1 cellular context compared by ENCODE assay signal in genomic region chr17:79852748-79853147, GRCh38.
TF ChIP-seq lines count a peak whose summit lies in the region.

No MANE protein-coding gene starts in this region.

TF ChIP-seq in A549, 52 proteins besides CTCF, POLR2A, EP300 and RAD21 (continued from another document):
- TF ChIP-seq HMGXB4 (CRISPR knock-in tag; IDR thresholded peaks at IDR 0.05; ENCODE audit: borderline replicate concordance) (no peak), USF2 (IDR thresholded peaks at IDR 0.05) (no peak), RNF2 (IDR thresholded peaks at IDR 0.05; ENCODE audit: borderline replicate concordance, low read depth) (no peak), ZSCAN20 (CRISPR knock-in tag; IDR thresholded peaks at IDR 0.05) (no peak), CHD4 (IDR thresholded peaks at IDR 0.05; ENCODE audit: borderline replicate concordance) (no peak)
- TF ChIP-seq, protein P1, sequence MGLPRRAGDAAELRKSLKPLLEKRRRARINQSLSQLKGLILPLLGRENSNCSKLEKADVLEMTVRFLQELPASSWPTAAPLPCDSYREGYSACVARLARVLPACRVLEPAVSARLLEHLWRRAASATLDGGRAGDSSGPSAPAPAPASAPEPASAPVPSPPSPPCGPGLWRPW (IDR thresholded peaks at IDR 0.05) = no peak
